ENCODE assay signal across 12 cellular contexts in the genomic region with DNA sequence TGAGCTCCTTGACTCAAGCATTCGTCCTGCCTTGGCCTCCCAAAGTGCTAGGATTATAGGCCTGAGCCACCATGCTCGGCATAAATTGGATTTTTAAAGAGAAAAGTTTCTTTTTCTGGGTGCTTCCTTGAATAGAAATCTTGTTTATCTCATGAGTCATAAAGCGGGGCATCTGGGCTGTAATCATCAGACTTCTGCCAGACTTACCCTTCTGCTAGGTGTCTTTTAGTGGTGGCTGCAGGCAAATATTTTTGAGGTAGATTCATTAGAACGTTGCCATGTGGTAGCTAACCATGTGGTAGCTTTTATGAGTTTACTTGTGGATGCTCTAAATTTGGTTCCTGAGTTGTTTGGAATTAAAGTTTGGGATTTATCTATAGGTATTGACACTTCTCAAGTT. TPM values are rescaled to one million over a fixed set of nuclear protein-coding genes. Genes with fewer than 3 reads are reported as not detected.
DNase-seq lines count a peak whose midpoint lies in the region; ATAC-seq and TF ChIP-seq lines count a peak whose summit lies in the region.
"Had no signal": no experiment of that assay in that cellular context is flagged by ENCODE, and none has a peak within 500 bp of the region (broad histone marks: within the 10 kb centered on the region; RNA-seq: fewer than 3 reads in every experiment).

No MANE protein-coding gene starts in this region.

- no peaks in the 10 kb centered on the region for H3K27me3 ChIP-seq in HUES64 (ENCODE audit: insufficient read depth, low read length)
- H3K27me3 ChIP-seq in brain microvascular endothelial cell (replicated peaks) = no peaks in the 10 kb centered on the region
- H3K27me3 ChIP-seq in lower lobe of right lung (ENCODE audit: low read depth) = no peaks in the 10 kb centered on the region
- no peaks in the 10 kb centered on the region for H3K27me3 ChIP-seq in A673 (replicated peaks; ENCODE audit: insufficient read depth, low read depth, low read length, poor library complexity)
- H3K27me3 ChIP-seq in Karpas-422 (ENCODE audit: low read length) = no peaks in the 10 kb centered on the region
- H3K27me3 ChIP-seq: Peyer's patch had no signal

- H3K27me3 Mint-ChIP-seq in CD14-positive monocyte (ENCODE audit: low read depth in 3 of 3) = peaks cover 0 to 1% (median 0%) of the 10 kb centered on the region in 3 donors

- no peak overlapping the region for H3K4me2 ChIP-seq in Karpas-422 (ENCODE audit: low read depth, low read length, poor library complexity, severe bottlenecking)

- H3K4me1 ChIP-seq in HUES64 (ENCODE audit: insufficient read depth, low read length) = peaks cover 22% of the 10 kb centered on the region; the same call in 1 of the 2 replicates
- peaks cover 84% of the 10 kb centered on the region for H3K4me1 ChIP-seq in lower lobe of right lung
- no peaks in the 10 kb centered on the region for H3K4me1 ChIP-seq in A673 (ENCODE audit: insufficient read depth, low read length, poor library complexity, severe bottlenecking)
- H3K4me1 ChIP-seq in Karpas-422 (ENCODE audit: low read length) = peaks cover 15% of the 10 kb centered on the region

- H3K27ac ChIP-seq in HUES64 (ENCODE audit: low read depth, low read length) (peak overlapping the region; percentile 18; the same call in 1 of the 2 replicates), brain microvascular endothelial cell (peak overlapping the region; percentile 88), lower lobe of right lung (peak overlapping the region; percentile 47), A673 (ENCODE audit: low read depth, low read length, poor library complexity, severe bottlenecking) (no peak overlapping the region), Karpas-422 (ENCODE audit: low read length) (no peak overlapping the region)

- no peak for ATAC-seq in lower lobe of right lung
- ATAC-seq in HG03139 (IDR thresholded peaks at IDR 0.05; ENCODE audit: unreplicated experiment) = no peak
- no peak for ATAC-seq in GM21526 (IDR thresholded peaks at IDR 0.05; ENCODE audit: low FRiP score, unreplicated experiment)

- no peaks in the 10 kb centered on the region for H3K9me3 Mint-ChIP-seq in CD14-positive monocyte

- peaks cover 60 to 76% of the 10 kb centered on the region in 2 donors for H3K36me3 Mint-ChIP-seq in CD14-positive monocyte

- H3K79me2 ChIP-seq in Karpas-422 (ENCODE audit: low read length) = peaks cover 59% of the 10 kb centered on the region

- H3K9me2 ChIP-seq in Karpas-422 (replicated peaks; ENCODE audit: insufficient read depth, low read length) = no peaks in the 10 kb centered on the region

- peaks cover 14% of the 10 kb centered on the region for H4K20me1 ChIP-seq in Karpas-422 (ENCODE audit: insufficient read depth, low read depth, low read length)

- TF ChIP-seq CTCF in CD14-positive monocyte (IDR thresholded peaks at IDR 0.05) (no peak), brain microvascular endothelial cell (IDR thresholded peaks at IDR 0.05; ENCODE audit: low read depth, low read length, missing control alignments) (no peak), lower lobe of right lung (IDR thresholded peaks at IDR 0.05) (no peak), A673 (conservative IDR thresholded peaks at IDR 0.05; ENCODE audit: low read depth, low read length) (no peak)

- no peak overlapping the region for H3K4me3 ChIP-seq in HUES64 (ENCODE audit: low read length)
- no peak overlapping the region for H3K4me3 ChIP-seq in brain microvascular endothelial cell (ENCODE audit: low read depth, low read length)
- H3K4me3 ChIP-seq in lower lobe of right lung = no peak overlapping the region
- no peak overlapping the region for H3K4me3 ChIP-seq in A673 (ENCODE audit: low read depth, low read length, poor library complexity, severe bottlenecking)
- H3K4me3 ChIP-seq in Karpas-422 (ENCODE audit: low read length) = no peak overlapping the region
- H3K4me3 ChIP-seq: Peyer's patch had no signal

- intact Hi-C loops in CD14-positive monocyte (cut with micrococcal nuclease) (no loop called here), lower lobe of right lung (cut with DNase I) (no loop called here), A673 (cut with micrococcal nuclease; ENCODE audit: unreplicated experiment) (no loop called here)

- DNase-seq in CD14-positive monocyte (ENCODE audit: low spot score) (no peak), brain microvascular endothelial cell (peak; percentile 63), lower lobe of right lung (no peak), A673 (ENCODE audit: low spot score) (no peak), Karpas-422 (no peak)
- DNase-seq: activated CD4-positive, CD25-positive, alpha-beta regulatory T cell; foreskin melanocyte; NCI-H2029 treated with DMSO at 0.1 percent for 48 hours; Peyer's patch had no signal

- H3K9me3 ChIP-seq in HUES64 (ENCODE audit: insufficient read depth, low read depth, low read length) (no peaks in the 10 kb centered on the region), lower lobe of right lung (no peaks in the 10 kb centered on the region), A673 (ENCODE audit: low read depth, low read length, poor library complexity, severe bottlenecking) (no peaks in the 10 kb centered on the region), Karpas-422 (ENCODE audit: low read length) (no peaks in the 10 kb centered on the region)
- H3K9me3 ChIP-seq: Peyer's patch had no signal

- H3K4me3 Mint-ChIP-seq in CD14-positive monocyte = no peak overlapping the region

- H2AFZ ChIP-seq in Karpas-422 (ENCODE audit: low read length) = no peak overlapping the region

- H3K4me1 Mint-ChIP-seq in CD14-positive monocyte = peaks cover 37% of the 10 kb centered on the region

- CTCF ChIA-PET in A673 (lab: Charles Lee) = no interaction called here

- 85% methylated on average over 4 of the region's 4 CpGs for WGBS in HUES64

- in situ Hi-C loops in brain microvascular endothelial cell (cut with HindIII; ENCODE audit: low pct_ligation_motif_present, low sequenced_read_pairs) = no loop called here

- POLR2A ChIA-PET in A673 (lab: Charles Lee; ENCODE audit: low non-redundant PET) = no interaction called here

- H3K36me3 ChIP-seq in HUES64 (ENCODE audit: insufficient read depth, low read length) = peaks cover 34% of the 10 kb centered on the region
- H3K36me3 ChIP-seq in brain microvascular endothelial cell (replicated peaks) = peaks cover 2% of the 10 kb centered on the region
- peaks cover 52% of the 10 kb centered on the region for H3K36me3 ChIP-seq in lower lobe of right lung
- H3K36me3 ChIP-seq in A673 (ENCODE audit: insufficient read depth, low read length, poor library complexity, severe bottlenecking) = peaks cover 6% of the 10 kb centered on the region
- H3K36me3 ChIP-seq in Karpas-422 (ENCODE audit: insufficient read depth, low read length) = no peaks in the 10 kb centered on the region

- peak overlapping the region in 4 of 7 donors; percentile 13 to 62 (median 47) for H3K27ac Mint-ChIP-seq in CD14-positive monocyte

- H3K9ac ChIP-seq in HUES64 (ENCODE audit: low read depth, low read length) = no peak overlapping the region
- H3K9ac ChIP-seq in Karpas-422 (ENCODE audit: low read length) = no peak overlapping the region

- no TSS peak for BruUV-seq in A673 (replicated peaks; lab: Mats Ljungman, UMichigan)

RNA-seq across cellular contexts. Expression of gene PGS1, which starts 13.4 kb away (rescaled TPM):
- 10 to 100 TPM; 26.0 to 28.0 TPM for polyA plus RNA-seq in CD14-positive monocyte
- 20.3 TPM for polyA plus RNA-seq in HUES64 (2013, experiment 1 of 2)
- 21.7 TPM for polyA plus RNA-seq in HUES64 (2013, experiment 2 of 2)
- total RNA-seq in lower lobe of right lung (90.9 TPM), A673 (2021) (42.5 and 44.2 TPM in 2 replicates)
- 15.9 and 33.3 TPM in 2 replicates for total RNA-seq in Karpas-422 (2014; rRNA removed; shearing (Covaris generic); ENCODE audit: low replicate concordance)

RNA-seq across cellular contexts. Expression of gene SOCS3, which starts 32.0 kb away (rescaled TPM):
- polyA plus RNA-seq in CD14-positive monocyte = 100 to 1,000 TPM; 123 to 144 TPM
- polyA plus RNA-seq in HUES64 (2013, experiment 1 of 2) = 11.4 TPM
- polyA plus RNA-seq in HUES64 (2013, experiment 2 of 2) = 12.7 TPM
- 69.5 TPM for total RNA-seq in lower lobe of right lung
- 7.2 and 9.5 TPM in 2 replicates for total RNA-seq in A673 (2021)
- total RNA-seq in Karpas-422 (2014; rRNA removed; shearing (Covaris generic); ENCODE audit: low replicate concordance) = not detected in 2 replicates

Comparison
In these comparisons a context has a peak if more than half of its experiments do, and no peak if none do; other contexts are left out.
1. H3K27ac ChIP-seq: peak in HUES64 (single experiment), brain microvascular endothelial cell (single experiment) and lower lobe of right lung (single experiment); none in A673 (single experiment) and Karpas-422 (single experiment).